Comparison of ENCODE assay signal across 8 cellular contexts in genomic region chr14:71206766-71207371, GRCh38.
DNase-seq lines count a peak whose midpoint lies in the region; ATAC-seq and TF ChIP-seq lines count a peak whose summit lies in the region.

No MANE protein-coding gene starts in this region.

- H3K9me3 Mint-ChIP-seq in activated CD8-positive, alpha-beta T cell treated with anti-CD3 and anti-CD28 coated beads for 36 hours: peaks cover 7% of the 10 kb centered on the region

- H3K4me3 ChIP-seq in coronary artery: no peak overlapping the region

- no peak for TF ChIP-seq CTCF in coronary artery (IDR thresholded peaks at IDR 0.05)
- TF ChIP-seq CTCF in activated CD8-positive, alpha-beta T cell treated with anti-CD3 and anti-CD28 coated beads for 36 hours (IDR thresholded peaks at IDR 0.05): no peak

- peaks cover 3% of the 10 kb centered on the region for H3K4me1 Mint-ChIP-seq in activated CD8-positive, alpha-beta T cell treated with anti-CD3 and anti-CD28 coated beads for 36 hours (ENCODE audit: low read depth)

- H3K27me3 Mint-ChIP-seq in activated CD8-positive, alpha-beta T cell treated with anti-CD3 and anti-CD28 coated beads for 36 hours: peaks cover 1% of the 10 kb centered on the region

- no peak overlapping the region for H3K4me3 Mint-ChIP-seq in activated CD8-positive, alpha-beta T cell treated with anti-CD3 and anti-CD28 coated beads for 36 hours

- intact Hi-C loops in activated CD8-positive, alpha-beta T cell treated with anti-CD3 and anti-CD28 coated beads for 36 hours (cut with micrococcal nuclease): no loop called here

- H3K36me3 Mint-ChIP-seq in activated CD8-positive, alpha-beta T cell treated with anti-CD3 and anti-CD28 coated beads for 36 hours (ENCODE audit: low read depth): no peaks in the 10 kb centered on the region

- H3K27ac ChIP-seq in coronary artery: no peak overlapping the region

- H3K27ac Mint-ChIP-seq in activated CD8-positive, alpha-beta T cell treated with anti-CD3 and anti-CD28 coated beads for 36 hours: no peak overlapping the region

- CTCF ChIA-PET in activated CD8-positive, alpha-beta T cell treated with anti-CD3 and anti-CD28 coated beads for 36 hours (lab: Charles Lee): no interaction called here

- POLR2A ChIA-PET in activated CD8-positive, alpha-beta T cell treated with anti-CD3 and anti-CD28 coated beads for 36 hours (lab: Charles Lee): no interaction called here

- DNase-seq in Ammon's horn (ENCODE audit: low spot score) (peak; percentile 83), NCI-H226 (peak; percentile 39), coronary artery (ENCODE audit: low spot score) (peak; percentile 84), middle frontal gyrus (ENCODE audit: extremely low spot score, low spot score) (peak; percentile 43), DMS79 treated with DMSO at 0.1 percent for 48 hours (lab: John Stamatoyannopoulos, UW) (no peak)
- DNase-seq in activated CD8-positive, alpha-beta T cell treated with anti-CD3 and anti-CD28 coated beads for 36 hours: no peak
- DNase-seq in stimulated activated CD8-positive, alpha-beta memory T cell treated with anti-CD3 and anti-CD28 coated beads, Interleukin-4, amount 100 ng/mL, for 48 hours: no peak

- ATAC-seq in activated CD8-positive, alpha-beta T cell treated with anti-CD3 and anti-CD28 coated beads for 36 hours: no peak
- ATAC-seq in HG02973 (IDR thresholded peaks at IDR 0.05; ENCODE audit: unreplicated experiment): no peak

Comparison
In these comparisons a context has a peak if more than half of its experiments do, and no peak if none do; other contexts are left out.
1. DNase-seq: peak in Ammon's horn (single experiment), NCI-H226 (single experiment), coronary artery (single experiment) and middle frontal gyrus (single experiment); none in activated CD8-positive, alpha-beta T cell treated with anti-CD3 and anti-CD28 coated beads for 36 hours (single experiment), stimulated activated CD8-positive, alpha-beta memory T cell treated with anti-CD3 and anti-CD28 coated beads, Interleukin-4, amount 100 ng/mL, for 48 hours (single experiment) and DMS79 treated with DMSO at 0.1 percent for 48 hours (single experiment).